In genomic region chr4:6819295-6819694, GRCh38 we compare ENCODE assay signal across 1 cellular context.
TF ChIP-seq lines count a peak whose summit lies in the region.

No MANE protein-coding gene starts in this region.

TF ChIP-seq in SK-N-SH, 30 proteins besides CTCF, POLR2A, EP300 and RAD21 (continued from another document):
- no peak for TF ChIP-seq IRF3 (IDR thresholded peaks at IDR 0.05; ENCODE audit: low read depth, low read length)
- no peak for TF ChIP-seq MXI1 (IDR thresholded peaks at IDR 0.05; ENCODE audit: low read depth, low read length)
- no peak for TF ChIP-seq USF2 (IDR thresholded peaks at IDR 0.05; ENCODE audit: borderline replicate concordance, low read depth, low read length)
- TF ChIP-seq JUND (IDR thresholded peaks at IDR 0.05), result no peak
